In genomic region chr22:24894220-24894975, GRCh38 we compare ENCODE assay signal across 1 cellular context.
TF ChIP-seq lines count a peak whose summit lies in the region.

No MANE protein-coding gene starts in this region.

TF ChIP-seq in HepG2, 621 proteins besides CTCF, POLR2A, EP300 and RAD21 (continued from another document and continues in another):
- TF ChIP-seq ZNF318 (CRISPR knock-in tag; IDR thresholded peaks at IDR 0.05) (no peak), ZKSCAN1 (IDR thresholded peaks at IDR 0.05; ENCODE audit: low read length) (0 out of 2 replicates have a peak, but pooled peaks have one; percentile 34), SNAI1 (CRISPR knock-in tag; IDR thresholded peaks at IDR 0.05; ENCODE audit: borderline replicate concordance) (no peak), SRSF1 (optimal IDR thresholded peaks at IDR 0.05; ENCODE audit: low read depth, low read length) (no peak), ZNF20 (CRISPR knock-in tag; IDR thresholded peaks at IDR 0.05) (no peak), HOXD1 (CRISPR knock-in tag; IDR thresholded peaks at IDR 0.05) (no peak), ZNF556 (CRISPR knock-in tag; IDR thresholded peaks at IDR 0.05; ENCODE audit: borderline replicate concordance) (no peak; the same call in 1 of the 2 replicates), KMT2A (CRISPR knock-in tag; IDR thresholded peaks at IDR 0.05) (no peak), PTBP1 (IDR thresholded peaks at IDR 0.05; ENCODE audit: low read depth, low read length, poor library complexity, severe bottlenecking) (no peak), AHR (CRISPR knock-in tag; IDR thresholded peaks at IDR 0.05) (no peak), NFE2L1 (CRISPR knock-in tag; IDR thresholded peaks at IDR 0.05; ENCODE audit: borderline replicate concordance) (no peak), MZF1 (CRISPR knock-in tag; IDR thresholded peaks at IDR 0.05; ENCODE audit: borderline replicate concordance) (no peak), ATF4 (CRISPR knock-in tag; IDR thresholded peaks at IDR 0.05) (peak in 1 of 2 experiments; percentile 88; a peak in 2 of 4 replicates), ZBTB33 (CRISPR knock-in tag; IDR thresholded peaks at IDR 0.05) (no peak), SIN3B (IDR thresholded peaks at IDR 0.05; ENCODE audit: low read length) (no peak), ZMYM4 (CRISPR knock-in tag; IDR thresholded peaks at IDR 0.05) (no peak), ZNF768 (CRISPR knock-in tag; IDR thresholded peaks at IDR 0.05) (no peak), ZSCAN31 (CRISPR knock-in tag; IDR thresholded peaks at IDR 0.05; ENCODE audit: low read depth) (no peak), ZNF646 (CRISPR knock-in tag; IDR thresholded peaks at IDR 0.05) (no peak), KDM2A (CRISPR knock-in tag; IDR thresholded peaks at IDR 0.05; ENCODE audit: borderline replicate concordance, low read depth) (no peak), KDM5A (IDR thresholded peaks at IDR 0.05; ENCODE audit: borderline replicate concordance, low read length) (no peak), TCF12 (IDR thresholded peaks at IDR 0.05) (no peak), TCF12 (CRISPR knock-in tag; IDR thresholded peaks at IDR 0.05) (no peak; the same call in 1 of the 2 replicates), TFDP2 (CRISPR knock-in tag; IDR thresholded peaks at IDR 0.05) (peak; percentile 63), RNF2 (conservative IDR thresholded peaks at IDR 0.05; ENCODE audit: low read depth) (peak; percentile 61), MNT (IDR thresholded peaks at IDR 0.05) (peak; percentile 98), KLF15 (CRISPR knock-in tag; IDR thresholded peaks at IDR 0.05; ENCODE audit: borderline replicate concordance) (no peak), ZNF589 (CRISPR knock-in tag; conservative IDR thresholded peaks at IDR 0.05) (no peak), ATF2 (CRISPR knock-in tag; IDR thresholded peaks at IDR 0.05) (peak; percentile 19), ZFP41 (CRISPR knock-in tag; IDR thresholded peaks at IDR 0.05; ENCODE audit: borderline replicate concordance) (no peak), NFRKB (IDR thresholded peaks at IDR 0.05) (no peak), NCOR1 (IDR thresholded peaks at IDR 0.05; ENCODE audit: borderline replicate concordance, low read length) (no peak), SRY (CRISPR knock-in tag; IDR thresholded peaks at IDR 0.05) (no peak), HNRNPUL1 (IDR thresholded peaks at IDR 0.05; ENCODE audit: low read depth, low read length) (no peak), RFXAP (CRISPR knock-in tag; IDR thresholded peaks at IDR 0.05; ENCODE audit: borderline replicate concordance) (no peak), ZNF576 (CRISPR knock-in tag; IDR thresholded peaks at IDR 0.05) (no peak)
